10 cellular contexts compared by ENCODE assay signal in the genomic region with DNA sequence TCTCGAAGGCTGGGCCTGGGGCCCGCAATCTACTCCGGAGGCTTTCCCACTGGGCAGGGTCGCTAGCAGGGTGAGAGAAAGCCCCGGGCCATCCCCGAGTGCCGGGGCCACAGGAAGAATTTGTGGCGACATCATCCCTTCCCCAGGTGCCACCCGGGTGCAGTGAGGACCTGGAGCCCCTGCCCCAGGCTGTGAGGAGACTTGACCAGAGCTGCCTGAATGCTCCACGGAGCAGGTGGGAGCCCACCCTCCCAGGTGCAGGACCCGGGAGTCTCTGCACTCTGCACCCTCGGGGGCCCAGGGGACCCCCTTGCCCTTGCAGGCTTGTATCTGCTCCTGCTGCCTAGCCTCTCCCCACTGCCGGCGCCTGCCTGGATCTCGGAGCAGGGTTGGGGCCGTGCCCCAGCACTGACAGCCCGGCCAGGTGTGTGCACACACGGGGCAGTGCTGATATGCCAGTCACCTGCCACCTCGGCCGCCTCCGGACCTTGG.
DNase-seq lines count a peak whose midpoint lies in the region; ATAC-seq and TF ChIP-seq lines count a peak whose summit lies in the region.
"Had no signal": no experiment of that assay in that cellular context is flagged by ENCODE, and none has a peak within 500 bp of the region (broad histone marks: within the 10 kb centered on the region; RNA-seq: fewer than 3 reads in every experiment).

No MANE protein-coding gene starts in this region.

- peak overlapping the region; percentile 72 for H3K4me3 ChIP-seq in AG09309 (ENCODE audit: control insufficient read depth, low read depth, low read length)
- H3K4me3 ChIP-seq in mesodermal cell (ENCODE audit: extremely low read depth, insufficient read depth, low read length, poor library complexity, severe bottlenecking), result peak overlapping the region; percentile 44

- DNase-seq in AG09309 (ENCODE audit: low read depth), result no peak
- DNase-seq in germinal center (ENCODE audit: low spot score), result no peak
- DNase-seq in GM13977 (ENCODE audit: low spot score), result no peak
- no peak for DNase-seq in T-helper 2 cell
- no peak for DNase-seq in stimulated activated CD4-positive, alpha-beta T cell treated with anti-CD3 and anti-CD28 coated beads, Interleukin-12 subunit alpha, Interleukin-12 subunit beta, amount 100 ng/mL, for 4 hours
- DNase-seq: activated naive CD4-positive, alpha-beta T cell treated with Interleukin-2 at 50 U/mL for 16 hours; OCI-M1 had no signal

- H3K4me3 Mint-ChIP-seq in brain, result peak overlapping the region in 4 of 5 experiments; percentile 72 to 85 (median 78)

- H3K27me3 Mint-ChIP-seq in brain, result peaks cover 45% of the 10 kb centered on the region

- peaks cover 12% of the 10 kb centered on the region for H3K4me1 Mint-ChIP-seq in brain

- in situ Hi-C loops in GM13977 (cut with MboI; ENCODE audit: low pct_unique_long_range_greater_than_20kb, low sequenced_read_pairs, unreplicated experiment), result no loop called here

- no peak for TF ChIP-seq CTCF in AG09309 (IDR thresholded peaks at IDR 0.05; ENCODE audit: control insufficient read depth, insufficient read depth, low read depth, low read length, missing control alignments)
- no peak for TF ChIP-seq CTCF in brain (conservative IDR thresholded peaks at IDR 0.05)
- no peak for TF ChIP-seq CTCF in GM13977 (IDR thresholded peaks at IDR 0.05; ENCODE audit: extremely low read depth, insufficient read depth, missing control alignments)

- ATAC-seq in HG02798 (IDR thresholded peaks at IDR 0.05; ENCODE audit: poor library complexity, unreplicated experiment), result peak; percentile 9

- H3K27ac ChIP-seq in mesodermal cell (ENCODE audit: low read depth, low read length, severe bottlenecking), result no peak overlapping the region

- H3K4me1 ChIP-seq in mesodermal cell (ENCODE audit: control insufficient read depth, insufficient read depth, low read length, poor library complexity, severe bottlenecking), result no peaks in the 10 kb centered on the region

- H3K36me3 ChIP-seq in mesodermal cell (ENCODE audit: control insufficient read depth, insufficient read depth, low read length), result no peaks in the 10 kb centered on the region

- no peaks in the 10 kb centered on the region for H3K36me3 Mint-ChIP-seq in brain

- no peaks in the 10 kb centered on the region for H3K9me3 ChIP-seq in mesodermal cell (ENCODE audit: control insufficient read depth, low read length)

- H3K27ac Mint-ChIP-seq in brain, result no peak overlapping the region

- H3K9me3 Mint-ChIP-seq in brain, result peaks cover 4 to 25% (median 24%) of the 10 kb centered on the region in 5 experiments

- WGBS in mesodermal cell (ENCODE audit: insufficient coverage in 2 of 2), 2 experiments, result 53% methylated on average over 16 to 17 of the region's 21 CpGs
